17 cellular contexts compared by ENCODE assay signal in genomic region chr5:1011741-1012315, GRCh38. TPM values are rescaled to one million over a fixed set of nuclear protein-coding genes. Genes with fewer than 3 reads are reported as not detected.
A peak's percentile ranks its signal among the peaks of the same experiment; 100 is the strongest.
DNase-seq lines count a peak whose midpoint lies in the region; ATAC-seq and TF ChIP-seq lines count a peak whose summit lies in the region.
"Had no signal": no experiment of that assay in that cellular context is flagged by ENCODE, and none has a peak within 500 bp of the region (broad histone marks: within the 10 kb centered on the region; RNA-seq: fewer than 3 reads in every experiment).

No MANE protein-coding gene starts in this region.

- H3K27me3 ChIP-seq in MG63 (peaks cover 16% of the 10 kb centered on the region), lower lobe of right lung (ENCODE audit: low read depth) (peaks cover 53% of the 10 kb centered on the region)

- ATAC-seq in activated naive CD8-positive, alpha-beta T cell treated with anti-CD3 and anti-CD28 coated beads, Interleukin-2, amount 50 U/mL, for 24 hours, result no peak
- ATAC-seq in lower lobe of right lung (no peak), HG02759 (IDR thresholded peaks at IDR 0.05; ENCODE audit: unreplicated experiment) (no peak)
- no peak for ATAC-seq in activated CD8-positive, alpha-beta T cell treated with anti-CD3 and anti-CD28 coated beads, Interleukin-2, amount 10 ng/mL, durations not matched to agents 7 days and 5 days

- CTCF ChIA-PET in activated CD8-positive, alpha-beta T cell treated with anti-CD3 and anti-CD28 coated beads, Interleukin-2, amount 10 ng/mL, durations not matched to agents 7 days and 5 days (lab: Charles Lee), result interaction anchor here (1.1 to 4.9 kb wide), 4 partner anchors 15 to 92 kb away, joined by 3 to 65 read pairs (median 13); no protein-coding TSS in a partner anchor

- no peak for DNase-seq in activated naive CD8-positive, alpha-beta T cell treated with anti-CD3 and anti-CD28 coated beads, Interleukin-2, amount 50 U/mL, for 24 hours
- peak; percentile 0 for DNase-seq in MG63
- peak; percentile 41 for DNase-seq in lower lobe of right lung
- DNase-seq in superior temporal gyrus (ENCODE audit: extremely low spot score), result peak; percentile 2
- no peak for DNase-seq in endothelial cell (ENCODE audit: low spot score)
- DNase-seq in activated CD8-positive, alpha-beta T cell treated with anti-CD3 and anti-CD28 coated beads, Interleukin-2, amount 10 ng/mL, durations not matched to agents 7 days and 5 days, result no peak
- DNase-seq: GDM1 had no signal

- H3K4me1 Mint-ChIP-seq in activated naive CD8-positive, alpha-beta T cell (ENCODE audit: low read depth), result peaks cover 7% of the 10 kb centered on the region
- H3K4me1 Mint-ChIP-seq in activated naive CD8-positive, alpha-beta T cell treated with anti-CD3 and anti-CD28 coated beads, Interleukin-2, amount 50 U/mL, for 24 hours, result peaks cover 8% of the 10 kb centered on the region
- H3K4me1 Mint-ChIP-seq in endothelial cell (ENCODE audit: unreplicated experiment), result peaks cover 6% of the 10 kb centered on the region
- peaks cover 15% of the 10 kb centered on the region for H3K4me1 Mint-ChIP-seq in activated CD8-positive, alpha-beta T cell treated with anti-CD3 and anti-CD28 coated beads, Interleukin-2, amount 10 ng/mL, durations not matched to agents 7 days and 5 days (ENCODE audit: low read depth)

- H3K9me3 ChIP-seq in MG63 (no peaks in the 10 kb centered on the region), lower lobe of right lung (no peaks in the 10 kb centered on the region)
- H3K9me3 ChIP-seq: breast epithelium, Peyer's patch, thyroid gland had no signal

- no peaks in the 10 kb centered on the region for H3K36me3 Mint-ChIP-seq in activated naive CD8-positive, alpha-beta T cell
- no peaks in the 10 kb centered on the region for H3K36me3 Mint-ChIP-seq in activated naive CD8-positive, alpha-beta T cell treated with anti-CD3 and anti-CD28 coated beads, Interleukin-2, amount 50 U/mL, for 24 hours (ENCODE audit: low read depth)
- no peaks in the 10 kb centered on the region for H3K36me3 Mint-ChIP-seq in endothelial cell (ENCODE audit: low read depth, unreplicated experiment)
- H3K36me3 Mint-ChIP-seq in activated CD8-positive, alpha-beta T cell treated with anti-CD3 and anti-CD28 coated beads, Interleukin-2, amount 10 ng/mL, durations not matched to agents 7 days and 5 days (ENCODE audit: low read depth), result no peaks in the 10 kb centered on the region
- H3K36me3 Mint-ChIP-seq: CD4-positive, alpha-beta memory T cell had no signal

- peaks cover 3% of the 10 kb centered on the region; the same call in 1 of the 2 replicates for H3K36me3 ChIP-seq in MG63
- H3K36me3 ChIP-seq in lower lobe of right lung, result no peaks in the 10 kb centered on the region
- H3K36me3 ChIP-seq: breast epithelium, Peyer's patch, thyroid gland had no signal

- intact Hi-C loops in lower lobe of right lung (cut with DNase I), result no loop called here

- H3K27me3 Mint-ChIP-seq in activated naive CD8-positive, alpha-beta T cell, result peaks cover 19% of the 10 kb centered on the region
- peaks cover 33% of the 10 kb centered on the region for H3K27me3 Mint-ChIP-seq in activated naive CD8-positive, alpha-beta T cell treated with anti-CD3 and anti-CD28 coated beads, Interleukin-2, amount 50 U/mL, for 24 hours
- peaks cover 21% of the 10 kb centered on the region for H3K27me3 Mint-ChIP-seq in endothelial cell (ENCODE audit: unreplicated experiment)
- H3K27me3 Mint-ChIP-seq in activated CD8-positive, alpha-beta T cell treated with anti-CD3 and anti-CD28 coated beads, Interleukin-2, amount 10 ng/mL, durations not matched to agents 7 days and 5 days (ENCODE audit: low read depth), result peaks cover 22% of the 10 kb centered on the region

- no peak overlapping the region for H3K27ac Mint-ChIP-seq in activated naive CD8-positive, alpha-beta T cell
- no peak overlapping the region for H3K27ac Mint-ChIP-seq in activated naive CD8-positive, alpha-beta T cell treated with anti-CD3 and anti-CD28 coated beads, Interleukin-2, amount 50 U/mL, for 24 hours
- H3K27ac Mint-ChIP-seq in endothelial cell (ENCODE audit: unreplicated experiment), result no peak overlapping the region
- H3K27ac Mint-ChIP-seq in activated CD8-positive, alpha-beta T cell treated with anti-CD3 and anti-CD28 coated beads, Interleukin-2, amount 10 ng/mL, durations not matched to agents 7 days and 5 days, result no peak overlapping the region
- H3K27ac Mint-ChIP-seq: activated T-cell treated with anti-CD3 and anti-CD28 coated beads, Interleukin-2, amount 50 U/mL, for 72 hours; CD4-positive, alpha-beta memory T cell had no signal

- H3K4me3 ChIP-seq in MG63 (no peak overlapping the region), lower lobe of right lung (no peak overlapping the region)
- H3K4me3 ChIP-seq: breast epithelium, lung, Peyer's patch, thyroid gland had no signal

- peak overlapping the region; percentile 23 for H3K4me3 Mint-ChIP-seq in activated naive CD8-positive, alpha-beta T cell
- H3K4me3 Mint-ChIP-seq in activated naive CD8-positive, alpha-beta T cell treated with anti-CD3 and anti-CD28 coated beads, Interleukin-2, amount 50 U/mL, for 24 hours, result no peak overlapping the region
- H3K4me3 Mint-ChIP-seq in endothelial cell (ENCODE audit: unreplicated experiment), result no peak overlapping the region
- H3K4me3 Mint-ChIP-seq in activated CD8-positive, alpha-beta T cell treated with anti-CD3 and anti-CD28 coated beads, Interleukin-2, amount 10 ng/mL, durations not matched to agents 7 days and 5 days, result no peak overlapping the region

- TF ChIP-seq CTCF in lower lobe of right lung (IDR thresholded peaks at IDR 0.05) (no peak), endothelial cell (IDR thresholded peaks at IDR 0.05; ENCODE audit: unreplicated experiment) (no peak)

- no peaks in the 10 kb centered on the region for H3K9me3 Mint-ChIP-seq in activated naive CD8-positive, alpha-beta T cell (ENCODE audit: low read depth)
- H3K9me3 Mint-ChIP-seq in activated naive CD8-positive, alpha-beta T cell treated with anti-CD3 and anti-CD28 coated beads, Interleukin-2, amount 50 U/mL, for 24 hours, result no peaks in the 10 kb centered on the region
- no peaks in the 10 kb centered on the region for H3K9me3 Mint-ChIP-seq in endothelial cell (ENCODE audit: unreplicated experiment)
- H3K9me3 Mint-ChIP-seq in activated CD8-positive, alpha-beta T cell treated with anti-CD3 and anti-CD28 coated beads, Interleukin-2, amount 10 ng/mL, durations not matched to agents 7 days and 5 days (ENCODE audit: insufficient read depth), result no peaks in the 10 kb centered on the region
- H3K9me3 Mint-ChIP-seq: activated T-cell treated with anti-CD3 and anti-CD28 coated beads, Interleukin-2, amount 50 U/mL, for 72 hours; CD4-positive, alpha-beta memory T cell had no signal

- POLR2A ChIA-PET in activated CD8-positive, alpha-beta T cell treated with anti-CD3 and anti-CD28 coated beads, Interleukin-2, amount 10 ng/mL, durations not matched to agents 7 days and 5 days (lab: Charles Lee), result no interaction called here

- H3K4me1 ChIP-seq in lower lobe of right lung, result peaks cover 24% of the 10 kb centered on the region
- H3K4me1 ChIP-seq: parathyroid adenoma had no signal

- no peak overlapping the region for H3K27ac ChIP-seq in lower lobe of right lung
- H3K27ac ChIP-seq: breast epithelium, parathyroid adenoma, Peyer's patch, thyroid gland had no signal

RNA-seq across cellular contexts. Expression of gene NKD2, which starts 3.2 kb away (rescaled TPM):
- total RNA-seq in MG63 (2014; rRNA removed; shearing (Covaris generic); ENCODE audit: low replicate concordance), result 3.4 and 5.7 TPM in 2 replicates
- total RNA-seq in lower lobe of right lung, result 24.1 TPM
- 1.8 TPM for total RNA-seq in endothelial cell (ENCODE audit: unreplicated experiment)
- total RNA-seq in activated CD8-positive, alpha-beta T cell treated with anti-CD3 and anti-CD28 coated beads, Interleukin-2, amount 10 ng/mL, durations not matched to agents 7 days and 5 days, result 1 to 10 TPM; 1.3 to 3.2 TPM
- total RNA-seq: CD4-positive, alpha-beta memory T cell; myocyte had no signal

Comparison
In these comparisons a context has a peak if more than half of its experiments do, and no peak if none do; other contexts are left out.
1. DNase-seq: peak in MG63 (single experiment), lower lobe of right lung (single experiment) and superior temporal gyrus (single experiment); none in activated naive CD8-positive, alpha-beta T cell treated with anti-CD3 and anti-CD28 coated beads, Interleukin-2, amount 50 U/mL, for 24 hours (single experiment), endothelial cell (single experiment) and activated CD8-positive, alpha-beta T cell treated with anti-CD3 and anti-CD28 coated beads, Interleukin-2, amount 10 ng/mL, durations not matched to agents 7 days and 5 days (single experiment).